ENCODE assay signal across 1 cellular context in the genomic region with DNA sequence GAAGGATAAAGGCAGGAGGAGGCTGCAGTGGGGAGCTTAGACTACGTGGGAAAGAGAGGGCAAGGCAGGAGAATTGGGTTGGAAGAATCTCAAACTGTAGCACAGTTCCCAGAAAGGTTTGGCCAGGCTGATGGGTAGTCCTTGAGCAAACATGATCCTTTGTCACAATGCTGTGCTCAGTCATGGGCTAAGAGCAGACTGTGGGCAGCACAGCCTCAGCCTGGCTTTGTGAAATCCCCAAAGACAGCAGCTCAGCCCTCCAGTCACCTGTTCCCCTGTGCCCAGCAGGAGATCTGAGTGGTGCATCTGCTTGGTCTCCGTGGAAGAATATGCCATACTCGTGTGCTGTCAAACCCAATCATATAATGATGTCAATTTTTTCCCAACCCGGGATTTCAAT.
TF ChIP-seq lines count a peak whose summit lies in the region.

No MANE protein-coding gene starts in this region.

TF ChIP-seq in HepG2, 621 proteins besides CTCF, POLR2A, EP300 and RAD21:
- no peak for TF ChIP-seq ARNTL (CRISPR knock-in tag; IDR thresholded peaks at IDR 0.05)
- no peak for TF ChIP-seq ZBTB42 (CRISPR knock-in tag; IDR thresholded peaks at IDR 0.05)
- TF ChIP-seq, protein P1, sequence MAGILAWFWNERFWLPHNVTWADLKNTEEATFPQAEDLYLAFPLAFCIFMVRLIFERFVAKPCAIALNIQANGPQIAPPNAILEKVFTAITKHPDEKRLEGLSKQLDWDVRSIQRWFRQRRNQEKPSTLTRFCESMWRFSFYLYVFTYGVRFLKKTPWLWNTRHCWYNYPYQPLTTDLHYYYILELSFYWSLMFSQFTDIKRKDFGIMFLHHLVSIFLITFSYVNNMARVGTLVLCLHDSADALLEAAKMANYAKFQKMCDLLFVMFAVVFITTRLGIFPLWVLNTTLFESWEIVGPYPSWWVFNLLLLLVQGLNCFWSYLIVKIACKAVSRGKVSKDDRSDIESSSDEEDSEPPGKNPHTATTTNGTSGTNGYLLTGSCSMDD (CRISPR knock-in tag; IDR thresholded peaks at IDR 0.05), result no peak
- no peak for TF ChIP-seq ZNF383 (CRISPR knock-in tag; IDR thresholded peaks at IDR 0.05; ENCODE audit: borderline replicate concordance)
- TF ChIP-seq ZNF781 (CRISPR knock-in tag; IDR thresholded peaks at IDR 0.05; ENCODE audit: borderline replicate concordance, not compliant biosample characterization), result no peak
- no peak for TF ChIP-seq FOXA1 (IDR thresholded peaks at IDR 0.05)
- TF ChIP-seq FOXA1 (CRISPR knock-in tag; IDR thresholded peaks at IDR 0.05), result 0 out of 2 replicates have a peak, but pooled peaks have one; percentile 11
